In the genomic region with DNA sequence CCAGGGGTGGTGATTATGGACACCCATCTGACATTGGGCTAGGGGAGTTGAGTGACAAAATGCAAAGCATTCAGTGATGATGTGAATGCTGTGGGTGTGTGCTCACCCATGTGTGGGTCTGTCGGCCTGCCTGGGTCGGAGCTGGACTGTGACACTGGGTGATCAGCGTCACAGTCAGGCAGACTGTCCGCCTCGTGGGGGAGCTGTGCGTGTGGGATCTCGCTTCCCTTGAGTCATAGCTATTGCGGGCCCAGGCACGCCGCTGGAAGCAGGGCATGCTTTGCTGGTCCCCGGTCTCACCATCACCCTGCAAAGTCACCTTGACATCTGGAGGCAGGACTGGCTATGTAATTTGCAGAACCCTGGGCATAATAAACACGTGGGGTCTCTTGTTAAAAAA, we compare ENCODE assay signal across 24 cellular contexts.
"Had no signal": no experiment of that assay in that cellular context is flagged by ENCODE, and none has a peak within 500 bp of the region (broad histone marks: within the 10 kb centered on the region; RNA-seq: fewer than 3 reads in every experiment).

No MANE protein-coding gene starts in this region.

- H3K79me2 ChIP-seq: parathyroid adenoma had no signal

- H3K27me3 ChIP-seq: right atrium auricular region, testis had no signal

- H3K4me1 ChIP-seq: lower lobe of right lung, parathyroid adenoma, prostate gland, right atrium auricular region, sigmoid colon, stomach, testis, tibial artery had no signal

- H3K4me3 ChIP-seq: lower lobe of right lung, prostate gland, right atrium auricular region, sigmoid colon, stomach, testis, tibial artery had no signal

- ATAC-seq: effector memory CD8-positive, alpha-beta T cell; left ventricle myocardium superior; lower lobe of right lung; natural killer cell; stimulated activated effector memory CD8-positive, alpha-beta T cell treated with anti-CD3 and anti-CD28 coated beads, Interleukin-12 subunit alpha, Interleukin-12 subunit beta, amount 100 ng/mL, for 72 hours had no signal

- H3K9ac ChIP-seq: parathyroid adenoma had no signal

- H3K9me3 ChIP-seq: lower lobe of right lung, neutrophil, prostate gland, right atrium auricular region, sigmoid colon, stomach, testis, tibial artery had no signal

- FAIRE-seq: endometrium, frontal cortex had no signal

- H2AFZ ChIP-seq: parathyroid adenoma had no signal

- H3K4me1 Mint-ChIP-seq: immature natural killer cell; natural killer cell; stimulated activated effector memory CD8-positive, alpha-beta T cell treated with anti-CD3 and anti-CD28 coated beads, Interleukin-12 subunit alpha, Interleukin-12 subunit beta, amount 100 ng/mL, for 72 hours had no signal

- H3K27ac Mint-ChIP-seq: effector memory CD8-positive, alpha-beta T cell; immature natural killer cell; natural killer cell; stimulated activated effector memory CD8-positive, alpha-beta T cell treated with anti-CD3 and anti-CD28 coated beads, Interleukin-12 subunit alpha, Interleukin-12 subunit beta, amount 100 ng/mL, for 72 hours; type B pancreatic cell had no signal

- DNase-seq: cortex of kidney; effector memory CD8-positive, alpha-beta T cell; erythroblast; hypothalamus; immature natural killer cell; islet precursor cell; left ventricle myocardium superior; lower lobe of right lung; natural killer cell; sigmoid colon; stimulated activated CD4-positive, alpha-beta T cell treated with anti-CD3 and anti-CD28 coated beads, Interleukin-2, amount 100 ng/mL, for 24 hours; stimulated activated CD4-positive, alpha-beta T cell treated with anti-CD3 and anti-CD28 coated beads, Interleukin-4, amount 100 ng/mL, for 24 hours; stimulated activated naive CD4-positive, alpha-beta T cell treated with Interleukin-2 at 50 U/mL for 16 hours; stomach; testis; tibial artery had no signal

- H3K36me3 Mint-ChIP-seq: immature natural killer cell; natural killer cell; stimulated activated effector memory CD8-positive, alpha-beta T cell treated with anti-CD3 and anti-CD28 coated beads, Interleukin-12 subunit alpha, Interleukin-12 subunit beta, amount 100 ng/mL, for 72 hours; type B pancreatic cell had no signal

- H3K27ac ChIP-seq: lower lobe of right lung, neutrophil, parathyroid adenoma, prostate gland, right atrium auricular region, sigmoid colon, stomach, testis, tibial artery had no signal

- H3K4me3 Mint-ChIP-seq: effector memory CD8-positive, alpha-beta T cell; natural killer cell; stimulated activated effector memory CD8-positive, alpha-beta T cell treated with anti-CD3 and anti-CD28 coated beads, Interleukin-12 subunit alpha, Interleukin-12 subunit beta, amount 100 ng/mL, for 72 hours; type B pancreatic cell had no signal

- H3K36me3 ChIP-seq: lower lobe of right lung, neutrophil, prostate gland, right atrium auricular region, sigmoid colon, stomach, tibial artery had no signal
